ENCODE assay signal across 1 cellular context in genomic region chr13:44646044-44646443, GRCh38.
A peak's percentile ranks its signal among the peaks of the same experiment; 100 is the strongest.
TF ChIP-seq lines count a peak whose summit lies in the region.

No MANE protein-coding gene starts in this region.

TF ChIP-seq in HepG2, 621 proteins besides CTCF, POLR2A, EP300 and RAD21 (continued from another document):
- no peak for TF ChIP-seq ARID3A (IDR thresholded peaks at IDR 0.05; ENCODE audit: low read depth, low read length)
- no peak for TF ChIP-seq SMC3 (IDR thresholded peaks at IDR 0.05; ENCODE audit: low read length)
- no peak for TF ChIP-seq CREM (IDR thresholded peaks at IDR 0.05)
- no peak for TF ChIP-seq CREM (CRISPR knock-in tag; IDR thresholded peaks at IDR 0.05)
- peak; percentile 42 to 80; a peak in 2 of 4 replicates for TF ChIP-seq MAFK (conservative IDR thresholded peaks at IDR 0.05 in 1 of 2, IDR thresholded peaks at IDR 0.05 in 1 of 2; ENCODE audit: low read length in 2 of 2)
- TF ChIP-seq BORCS8-MEF2B (CRISPR knock-in tag; IDR thresholded peaks at IDR 0.05): no peak
